Comparison of ENCODE assay signal across 1 cellular context in the genomic region with DNA sequence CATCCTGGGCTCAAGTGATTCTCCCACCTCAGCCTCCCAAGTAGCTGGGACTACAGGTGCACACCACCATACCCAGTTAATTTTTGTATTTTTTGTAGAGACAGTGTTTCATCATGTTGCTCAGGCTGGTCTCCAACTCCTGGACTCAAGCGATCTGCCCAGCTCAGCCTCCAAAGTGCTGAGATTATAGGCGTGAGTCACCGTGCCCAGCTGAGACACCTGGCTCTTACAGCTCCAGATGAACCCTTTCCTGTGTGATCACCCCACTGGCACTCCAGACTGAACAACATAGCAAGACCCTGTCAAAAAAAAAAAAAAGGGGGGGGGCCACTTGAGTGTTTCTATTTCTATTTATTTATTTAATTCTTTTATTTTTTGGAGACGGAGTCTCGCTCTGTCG.
TF ChIP-seq lines count a peak whose summit lies in the region.

No MANE protein-coding gene starts in this region.

TF ChIP-seq in endothelial cell of umbilical vein, 7 proteins besides CTCF, POLR2A, EP300 and RAD21 (continued from another document):
- no peak for TF ChIP-seq JUN (IDR thresholded peaks at IDR 0.05; ENCODE audit: borderline replicate concordance, insufficient read depth, insufficient read length, low read depth)
- TF ChIP-seq EZH2 (IDR thresholded peaks at IDR 0.05; ENCODE audit: borderline replicate concordance, low read depth, low read length, severe bottlenecking) = no peak
